Comparison of ENCODE assay signal across 16 cellular contexts in genomic region chr1:165845992-165846748, GRCh38. TPM values are rescaled to one million over a fixed set of nuclear protein-coding genes. Genes with fewer than 3 reads are reported as not detected.
DNase-seq lines count a peak whose midpoint lies in the region; ATAC-seq and TF ChIP-seq lines count a peak whose summit lies in the region.
"Had no signal": no experiment of that assay in that cellular context is flagged by ENCODE, and none has a peak within 500 bp of the region (broad histone marks: within the 10 kb centered on the region; RNA-seq: fewer than 3 reads in every experiment).

No MANE protein-coding gene starts in this region.

- peaks cover 59% of the 10 kb centered on the region for H3K4me1 Mint-ChIP-seq in activated CD4-positive, alpha-beta T cell treated with anti-CD3 and anti-CD28 coated beads, Interleukin-2, amount 10 ng/mL, durations not matched to agents 7 days and 5 days
- peaks cover 59% of the 10 kb centered on the region for H3K4me1 Mint-ChIP-seq in activated CD4-positive, alpha-beta T cell treated with anti-CD3 and anti-CD28 coated beads, Interleukin-2, amount 10 ng/mL, durations not matched to agents 24 days and 14 days
- H3K4me1 Mint-ChIP-seq in effector memory CD8-positive, alpha-beta T cell (ENCODE audit: low read depth in 2 of 2), result peaks cover 21 to 22% of the 10 kb centered on the region in 2 donors

- H3K4me2 ChIP-seq in smooth muscle cell, result no peak overlapping the region

- H3K9ac ChIP-seq in smooth muscle cell (ENCODE audit: low read depth), result no peak overlapping the region

- peaks cover 94% of the 10 kb centered on the region for H3K79me2 ChIP-seq in smooth muscle cell (ENCODE audit: low read depth)

- H3K27ac Mint-ChIP-seq in activated CD4-positive, alpha-beta T cell treated with anti-CD3 and anti-CD28 coated beads, Interleukin-2, amount 10 ng/mL, durations not matched to agents 7 days and 5 days, result no peak overlapping the region
- no peak overlapping the region for H3K27ac Mint-ChIP-seq in activated CD4-positive, alpha-beta T cell treated with anti-CD3 and anti-CD28 coated beads, Interleukin-2, amount 10 ng/mL, durations not matched to agents 24 days and 14 days
- peak overlapping the region in 1 of 2 donors; percentile 59 for H3K27ac Mint-ChIP-seq in effector memory CD8-positive, alpha-beta T cell

- peaks cover 7% of the 10 kb centered on the region for H3K4me1 ChIP-seq in smooth muscle cell (ENCODE audit: low read depth)

- no peak for TF ChIP-seq CTCF in smooth muscle cell (IDR thresholded peaks at IDR 0.05; ENCODE audit: borderline replicate concordance, insufficient read depth, poor library complexity, severe bottlenecking)

- intact Hi-C loops in activated CD4-positive, alpha-beta T cell treated with anti-CD3 and anti-CD28 coated beads, Interleukin-2, amount 10 ng/mL, durations not matched to agents 24 days and 14 days (cut with micrococcal nuclease), result no loop called here

- H3K36me3 ChIP-seq in smooth muscle cell (ENCODE audit: low read depth), result no peaks in the 10 kb centered on the region
- H3K36me3 ChIP-seq: suprapubic skin had no signal

- H3K27ac ChIP-seq in smooth muscle cell (ENCODE audit: low read depth), result no peak overlapping the region
- H3K27ac ChIP-seq: epithelial cell of prostate, psoas muscle, suprapubic skin had no signal

- peaks cover 9% of the 10 kb centered on the region for H3K36me3 Mint-ChIP-seq in activated CD4-positive, alpha-beta T cell treated with anti-CD3 and anti-CD28 coated beads, Interleukin-2, amount 10 ng/mL, durations not matched to agents 7 days and 5 days (ENCODE audit: low read depth)
- peaks cover 8% of the 10 kb centered on the region for H3K36me3 Mint-ChIP-seq in activated CD4-positive, alpha-beta T cell treated with anti-CD3 and anti-CD28 coated beads, Interleukin-2, amount 10 ng/mL, durations not matched to agents 24 days and 14 days (ENCODE audit: low read depth)
- H3K36me3 Mint-ChIP-seq in effector memory CD8-positive, alpha-beta T cell (ENCODE audit: insufficient read depth), result peaks cover 2% of the 10 kb centered on the region

- no peak overlapping the region for H3K4me3 ChIP-seq in smooth muscle cell
- H3K4me3 ChIP-seq: psoas muscle, suprapubic skin had no signal

- POLR2A ChIA-PET in activated CD4-positive, alpha-beta T cell treated with anti-CD3 and anti-CD28 coated beads, Interleukin-2, amount 10 ng/mL, durations not matched to agents 7 days and 5 days (lab: Charles Lee), result no interaction called here

- no peaks in the 10 kb centered on the region for H3F3A ChIP-seq in smooth muscle cell (ENCODE audit: low read depth)

- no peaks in the 10 kb centered on the region for H3K27me3 Mint-ChIP-seq in activated CD4-positive, alpha-beta T cell treated with anti-CD3 and anti-CD28 coated beads, Interleukin-2, amount 10 ng/mL, durations not matched to agents 7 days and 5 days
- H3K27me3 Mint-ChIP-seq in activated CD4-positive, alpha-beta T cell treated with anti-CD3 and anti-CD28 coated beads, Interleukin-2, amount 10 ng/mL, durations not matched to agents 24 days and 14 days, result no peaks in the 10 kb centered on the region
- no peaks in the 10 kb centered on the region for H3K27me3 Mint-ChIP-seq in effector memory CD8-positive, alpha-beta T cell

- no peaks in the 10 kb centered on the region for H3K27me3 ChIP-seq in smooth muscle cell (ENCODE audit: low read depth)
- H3K27me3 ChIP-seq: suprapubic skin had no signal

- peak; percentile 44 for ATAC-seq in GM21390 (IDR thresholded peaks at IDR 0.05; ENCODE audit: unreplicated experiment)
- ATAC-seq in HG03135 (IDR thresholded peaks at IDR 0.05; ENCODE audit: unreplicated experiment), result peak; percentile 54
- ATAC-seq in effector memory CD8-positive, alpha-beta T cell (replicated peaks), result peak; percentile 58
- ATAC-seq in HG03520 (IDR thresholded peaks at IDR 0.05; ENCODE audit: unreplicated experiment), result no peak
- ATAC-seq: psoas muscle had no signal

- H2AFZ ChIP-seq in smooth muscle cell (ENCODE audit: low read depth), result no peak overlapping the region

- H3K9me3 Mint-ChIP-seq in activated CD4-positive, alpha-beta T cell treated with anti-CD3 and anti-CD28 coated beads, Interleukin-2, amount 10 ng/mL, durations not matched to agents 7 days and 5 days, result peaks cover 2% of the 10 kb centered on the region
- H3K9me3 Mint-ChIP-seq in activated CD4-positive, alpha-beta T cell treated with anti-CD3 and anti-CD28 coated beads, Interleukin-2, amount 10 ng/mL, durations not matched to agents 24 days and 14 days, result no peaks in the 10 kb centered on the region
- H3K9me3 Mint-ChIP-seq in effector memory CD8-positive, alpha-beta T cell, result no peaks in the 10 kb centered on the region

- peaks cover 72% of the 10 kb centered on the region for H4K20me1 ChIP-seq in smooth muscle cell (ENCODE audit: low read depth)

- 94% methylated on average over 2 of the region's 2 CpGs for WGBS in smooth muscle cell (ENCODE audit: low lambda C conversion rate)

- H3K9me3 ChIP-seq in smooth muscle cell (replicated peaks; ENCODE audit: low read depth), result no peaks in the 10 kb centered on the region
- H3K9me3 ChIP-seq: psoas muscle, suprapubic skin had no signal

- no peak overlapping the region for H3K4me3 Mint-ChIP-seq in activated CD4-positive, alpha-beta T cell treated with anti-CD3 and anti-CD28 coated beads, Interleukin-2, amount 10 ng/mL, durations not matched to agents 7 days and 5 days
- H3K4me3 Mint-ChIP-seq in activated CD4-positive, alpha-beta T cell treated with anti-CD3 and anti-CD28 coated beads, Interleukin-2, amount 10 ng/mL, durations not matched to agents 24 days and 14 days, result no peak overlapping the region
- H3K4me3 Mint-ChIP-seq in effector memory CD8-positive, alpha-beta T cell, result no peak overlapping the region

- CTCF ChIA-PET in activated CD4-positive, alpha-beta T cell treated with anti-CD3 and anti-CD28 coated beads, Interleukin-2, amount 10 ng/mL, durations not matched to agents 7 days and 5 days (lab: Charles Lee), result interaction anchor here (1.4 kb wide), 1 partner anchor 17 kb away, joined by 5 read pairs; no protein-coding TSS in a partner anchor

- peak; percentile 30 for DNase-seq in activated CD4-positive, alpha-beta T cell treated with anti-CD3 and anti-CD28 coated beads, Interleukin-2, amount 10 ng/mL, durations not matched to agents 7 days and 5 days
- no peak for DNase-seq in activated CD4-positive, alpha-beta T cell treated with anti-CD3 and anti-CD28 coated beads, Interleukin-2, amount 10 ng/mL, durations not matched to agents 24 days and 14 days
- no peak for DNase-seq in effector memory CD8-positive, alpha-beta T cell
- no peak for DNase-seq in NCI-H774 (lab: John Stamatoyannopoulos, UW)
- DNase-seq in smooth muscle cell (lab: John Stamatoyannopoulos, UW; ENCODE audit: unreplicated experiment), result no peak
- DNase-seq: activated T-cell treated with anti-CD3 and anti-CD28 coated beads for 4 hours; GF-D8; NCI-H1092 treated with DMSO at 0.1 percent for 48 hours; NCI-H2227 treated with DMSO at 0.1 percent for 48 hours; psoas muscle; stimulated activated CD4-positive, alpha-beta T cell treated with anti-CD3 and anti-CD28 coated beads, Interleukin-15, amount 100 ng/mL, for 24 hours had no signal

RNA-seq across cellular contexts. Expression of gene UCK2, which starts 18.8 kb away (rescaled TPM):
- 10 to 100 TPM; 22.4 to 23.7 TPM for total RNA-seq in activated CD4-positive, alpha-beta T cell treated with anti-CD3 and anti-CD28 coated beads, Interleukin-2, amount 10 ng/mL, durations not matched to agents 7 days and 5 days
- 108 and 110 TPM in 2 replicates for total RNA-seq in activated CD4-positive, alpha-beta T cell treated with anti-CD3 and anti-CD28 coated beads, Interleukin-2, amount 10 ng/mL, durations not matched to agents 24 days and 14 days
- 27.5 and 39.5 TPM in 2 replicates for total RNA-seq in smooth muscle cell
- 32.6 and 37.5 TPM in 2 replicates for polyA plus RNA-seq in smooth muscle cell
